ENCODE assay signal across 1 cellular context in genomic region chr4:88818650-88819470, GRCh38.
TF ChIP-seq lines count a peak whose summit lies in the region.

No MANE protein-coding gene starts in this region.

TF ChIP-seq in HepG2, 621 proteins besides CTCF, POLR2A, EP300 and RAD21 (continued from another document):
- TF ChIP-seq, protein P1, sequence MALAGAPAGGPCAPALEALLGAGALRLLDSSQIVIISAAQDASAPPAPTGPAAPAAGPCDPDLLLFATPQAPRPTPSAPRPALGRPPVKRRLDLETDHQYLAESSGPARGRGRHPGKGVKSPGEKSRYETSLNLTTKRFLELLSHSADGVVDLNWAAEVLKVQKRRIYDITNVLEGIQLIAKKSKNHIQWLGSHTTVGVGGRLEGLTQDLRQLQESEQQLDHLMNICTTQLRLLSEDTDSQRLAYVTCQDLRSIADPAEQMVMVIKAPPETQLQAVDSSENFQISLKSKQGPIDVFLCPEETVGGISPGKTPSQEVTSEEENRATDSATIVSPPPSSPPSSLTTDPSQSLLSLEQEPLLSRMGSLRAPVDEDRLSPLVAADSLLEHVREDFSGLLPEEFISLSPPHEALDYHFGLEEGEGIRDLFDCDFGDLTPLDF (CRISPR knock-in tag; IDR thresholded peaks at IDR 0.05): no peak
- TF ChIP-seq, protein P2, sequence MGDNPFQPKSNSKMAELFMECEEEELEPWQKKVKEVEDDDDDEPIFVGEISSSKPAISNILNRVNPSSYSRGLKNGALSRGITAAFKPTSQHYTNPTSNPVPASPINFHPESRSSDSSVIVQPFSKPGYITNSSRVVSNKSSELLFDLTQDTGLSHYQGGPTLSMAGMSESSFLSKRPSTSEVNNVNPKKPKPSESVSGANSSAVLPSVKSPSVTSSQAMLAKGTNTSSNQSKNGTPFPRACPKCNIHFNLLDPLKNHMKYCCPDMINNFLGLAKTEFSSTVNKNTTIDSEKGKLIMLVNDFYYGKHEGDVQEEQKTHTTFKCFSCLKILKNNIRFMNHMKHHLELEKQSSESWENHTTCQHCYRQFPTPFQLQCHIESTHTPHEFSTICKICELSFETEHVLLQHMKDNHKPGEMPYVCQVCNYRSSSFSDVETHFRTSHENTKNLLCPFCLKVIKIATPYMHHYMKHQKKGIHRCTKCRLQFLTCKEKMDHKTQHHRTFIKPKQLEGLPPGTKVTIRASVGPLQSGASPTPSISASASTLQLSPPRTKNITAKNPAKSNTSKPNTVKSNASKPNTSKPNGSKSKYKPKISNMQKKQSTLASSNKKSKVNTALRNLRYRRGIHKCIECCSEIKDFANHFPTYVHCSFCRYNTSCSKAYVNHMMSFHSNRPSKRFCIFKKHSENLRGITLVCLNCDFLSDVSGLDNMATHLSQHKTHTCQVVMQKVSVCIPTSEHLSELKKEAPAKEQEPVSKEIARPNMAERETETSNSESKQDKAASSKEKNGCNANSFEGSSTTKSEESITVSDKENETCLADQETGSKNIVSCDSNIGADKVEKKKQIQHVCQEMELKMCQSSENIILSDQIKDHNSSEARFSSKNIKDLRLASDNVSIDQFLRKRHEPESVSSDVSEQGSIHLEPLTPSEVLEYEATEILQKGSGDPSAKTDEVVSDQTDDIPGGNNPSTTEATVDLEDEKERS (CRISPR knock-in tag; IDR thresholded peaks at IDR 0.05): no peak
- no peak for TF ChIP-seq RELA (CRISPR knock-in tag; IDR thresholded peaks at IDR 0.05)
- TF ChIP-seq KLF12 (CRISPR knock-in tag; IDR thresholded peaks at IDR 0.05; ENCODE audit: borderline replicate concordance): no peak
- TF ChIP-seq, protein P3, sequence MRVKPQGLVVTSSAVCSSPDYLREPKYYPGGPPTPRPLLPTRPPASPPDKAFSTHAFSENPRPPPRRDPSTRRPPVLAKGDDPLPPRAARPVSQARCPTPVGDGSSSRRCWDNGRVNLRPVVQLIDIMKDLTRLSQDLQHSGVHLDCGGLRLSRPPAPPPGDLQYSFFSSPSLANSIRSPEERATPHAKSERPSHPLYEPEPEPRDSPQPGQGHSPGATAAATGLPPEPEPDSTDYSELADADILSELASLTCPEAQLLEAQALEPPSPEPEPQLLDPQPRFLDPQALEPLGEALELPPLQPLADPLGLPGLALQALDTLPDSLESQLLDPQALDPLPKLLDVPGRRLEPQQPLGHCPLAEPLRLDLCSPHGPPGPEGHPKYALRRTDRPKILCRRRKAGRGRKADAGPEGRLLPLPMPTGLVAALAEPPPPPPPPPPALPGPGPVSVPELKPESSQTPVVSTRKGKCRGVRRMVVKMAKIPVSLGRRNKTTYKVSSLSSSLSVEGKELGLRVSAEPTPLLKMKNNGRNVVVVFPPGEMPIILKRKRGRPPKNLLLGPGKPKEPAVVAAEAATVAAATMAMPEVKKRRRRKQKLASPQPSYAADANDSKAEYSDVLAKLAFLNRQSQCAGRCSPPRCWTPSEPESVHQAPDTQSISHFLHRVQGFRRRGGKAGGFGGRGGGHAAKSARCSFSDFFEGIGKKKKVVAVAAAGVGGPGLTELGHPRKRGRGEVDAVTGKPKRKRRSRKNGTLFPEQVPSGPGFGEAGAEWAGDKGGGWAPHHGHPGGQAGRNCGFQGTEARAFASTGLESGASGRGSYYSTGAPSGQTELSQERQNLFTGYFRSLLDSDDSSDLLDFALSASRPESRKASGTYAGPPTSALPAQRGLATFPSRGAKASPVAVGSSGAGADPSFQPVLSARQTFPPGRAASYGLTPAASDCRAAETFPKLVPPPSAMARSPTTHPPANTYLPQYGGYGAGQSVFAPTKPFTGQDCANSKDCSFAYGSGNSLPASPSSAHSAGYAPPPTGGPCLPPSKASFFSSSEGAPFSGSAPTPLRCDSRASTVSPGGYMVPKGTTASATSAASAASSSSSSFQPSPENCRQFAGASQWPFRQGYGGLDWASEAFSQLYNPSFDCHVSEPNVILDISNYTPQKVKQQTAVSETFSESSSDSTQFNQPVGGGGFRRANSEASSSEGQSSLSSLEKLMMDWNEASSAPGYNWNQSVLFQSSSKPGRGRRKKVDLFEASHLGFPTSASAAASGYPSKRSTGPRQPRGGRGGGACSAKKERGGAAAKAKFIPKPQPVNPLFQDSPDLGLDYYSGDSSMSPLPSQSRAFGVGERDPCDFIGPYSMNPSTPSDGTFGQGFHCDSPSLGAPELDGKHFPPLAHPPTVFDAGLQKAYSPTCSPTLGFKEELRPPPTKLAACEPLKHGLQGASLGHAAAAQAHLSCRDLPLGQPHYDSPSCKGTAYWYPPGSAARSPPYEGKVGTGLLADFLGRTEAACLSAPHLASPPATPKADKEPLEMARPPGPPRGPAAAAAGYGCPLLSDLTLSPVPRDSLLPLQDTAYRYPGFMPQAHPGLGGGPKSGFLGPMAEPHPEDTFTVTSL (CRISPR knock-in tag; IDR thresholded peaks at IDR 0.05; ENCODE audit: borderline replicate concordance): no peak
- TF ChIP-seq CCDC6 (CRISPR knock-in tag; IDR thresholded peaks at IDR 0.05): no peak
